Comparison of ENCODE assay signal across 1 cellular context in genomic region chr12:51023625-51024395, GRCh38.
TF ChIP-seq lines count a peak whose summit lies in the region.

No MANE protein-coding gene starts in this region.

TF ChIP-seq in endothelial cell of umbilical vein, 7 proteins besides CTCF, POLR2A, EP300 and RAD21:
- TF ChIP-seq MAX (IDR thresholded peaks at IDR 0.05; ENCODE audit: insufficient read depth, insufficient read length), result no peak
- no peak for TF ChIP-seq EZH2 (IDR thresholded peaks at IDR 0.05; ENCODE audit: borderline replicate concordance, low read depth, low read length, severe bottlenecking)
- TF ChIP-seq GATA2 (IDR thresholded peaks at IDR 0.05; ENCODE audit: insufficient read depth, insufficient read length, low read depth, low read length), result no peak
- TF ChIP-seq FOS (IDR thresholded peaks at IDR 0.05; ENCODE audit: borderline replicate concordance, insufficient read depth, low read length), result no peak
- no peak for TF ChIP-seq JUN (IDR thresholded peaks at IDR 0.05; ENCODE audit: borderline replicate concordance, insufficient read depth, insufficient read length, low read depth)
